In genomic region chr4:53380221-53380620, GRCh38 we compare ENCODE assay signal across 15 cellular contexts. TPM values are rescaled to one million over a fixed set of nuclear protein-coding genes. Genes with fewer than 3 reads are reported as not detected.
DNase-seq lines count a peak whose midpoint lies in the region; ATAC-seq and TF ChIP-seq lines count a peak whose summit lies in the region.
"Had no signal": no experiment of that assay in that cellular context is flagged by ENCODE, and none has a peak within 500 bp of the region (broad histone marks: within the 10 kb centered on the region; RNA-seq: fewer than 3 reads in every experiment).

No MANE protein-coding gene starts in this region.

- no peak for TF ChIP-seq CTCF in HFF-Myc (IDR thresholded peaks at IDR 0.05; ENCODE audit: low read depth, low read length, missing control alignments)

- no peaks in the 10 kb centered on the region for H3K27me3 Mint-ChIP-seq in activated CD4-positive, alpha-beta T cell treated with anti-CD3 and anti-CD28 coated beads, Interleukin-2, amount 10 ng/mL, durations not matched to agents 24 days and 14 days
- peaks cover 3% of the 10 kb centered on the region for H3K27me3 Mint-ChIP-seq in activated naive CD8-positive, alpha-beta T cell treated with anti-CD3 and anti-CD28 coated beads for 36 hours
- H3K27me3 Mint-ChIP-seq in naive thymus-derived CD8-positive, alpha-beta T cell = peaks cover 0 to 3% (median under 1%) of the 10 kb centered on the region in 5 donors
- peaks cover 0 to under 1% of the 10 kb centered on the region in 2 donors for H3K27me3 Mint-ChIP-seq in stimulated activated naive B cell treated with anti-CD40 and anti-IgM and Interleukin-4, amounts not matched to agents 10 μg/mL and 1 μg/mL and 100 μg/mL, for 72 hours

- no peak for ATAC-seq in naive thymus-derived CD8-positive, alpha-beta T cell
- ATAC-seq in GM19023 (IDR thresholded peaks at IDR 0.05; ENCODE audit: unreplicated experiment) = no peak
- no peak for ATAC-seq in stimulated activated naive B cell treated with anti-CD40 and anti-IgM and Interleukin-4, amounts not matched to agents 10 μg/mL and 1 μg/mL and 100 μg/mL, for 72 hours (replicated peaks)
- ATAC-seq: lower lobe of right lung had no signal

- no peaks in the 10 kb centered on the region for H3K9me3 Mint-ChIP-seq in activated CD4-positive, alpha-beta T cell treated with anti-CD3 and anti-CD28 coated beads, Interleukin-2, amount 10 ng/mL, durations not matched to agents 24 days and 14 days
- H3K9me3 Mint-ChIP-seq in activated naive CD8-positive, alpha-beta T cell treated with anti-CD3 and anti-CD28 coated beads for 36 hours = no peaks in the 10 kb centered on the region
- no peaks in the 10 kb centered on the region for H3K9me3 Mint-ChIP-seq in naive thymus-derived CD8-positive, alpha-beta T cell
- H3K9me3 Mint-ChIP-seq in stimulated activated naive B cell treated with anti-CD40 and anti-IgM and Interleukin-4, amounts not matched to agents 10 μg/mL and 1 μg/mL and 100 μg/mL, for 72 hours = no peaks in the 10 kb centered on the region
- H3K9me3 Mint-ChIP-seq: neural crest cell had no signal

- no peak for DNase-seq in activated CD4-positive, alpha-beta T cell treated with anti-CD3 and anti-CD28 coated beads, Interleukin-2, amount 10 ng/mL, durations not matched to agents 24 days and 14 days
- DNase-seq in activated CD4-positive, alpha-beta T cell treated with anti-CD3 and anti-CD28 coated beads for 4 hours = no peak
- DNase-seq in HFF-Myc (ENCODE audit: extremely low read depth, low read depth) = no peak
- DNase-seq in activated naive CD8-positive, alpha-beta T cell treated with anti-CD3 and anti-CD28 coated beads for 36 hours = no peak
- no peak for DNase-seq in naive thymus-derived CD8-positive, alpha-beta T cell
- DNase-seq in NCI-H146 treated with DMSO at 0.1 percent for 48 hours (lab: John Stamatoyannopoulos, UW; ENCODE audit: unreplicated experiment) = no peak
- no peak for DNase-seq in stimulated activated naive B cell treated with anti-CD40 and anti-IgM and Interleukin-4, amounts not matched to agents 10 μg/mL and 1 μg/mL and 100 μg/mL, for 72 hours
- DNase-seq: activated CD4-positive, alpha-beta T cell treated with anti-CD3 and anti-CD28 coated beads, Interleukin-2, amount 50 U/mL, for 48 hours; CD8-positive, alpha-beta memory T cell; lower lobe of right lung; NCI-H1694; NCI-H446 treated with DMSO at 0.1 percent for 48 hours; OCI-M1 had no signal

- intact Hi-C loops in activated CD4-positive, alpha-beta T cell treated with anti-CD3 and anti-CD28 coated beads, Interleukin-2, amount 10 ng/mL, durations not matched to agents 24 days and 14 days (cut with micrococcal nuclease) = no loop called here

- peak overlapping the region; percentile 66 for H3K4me3 Mint-ChIP-seq in activated CD4-positive, alpha-beta T cell treated with anti-CD3 and anti-CD28 coated beads, Interleukin-2, amount 10 ng/mL, durations not matched to agents 24 days and 14 days
- H3K4me3 Mint-ChIP-seq in activated naive CD8-positive, alpha-beta T cell treated with anti-CD3 and anti-CD28 coated beads for 36 hours = peak overlapping the region; percentile 51
- H3K4me3 Mint-ChIP-seq in naive thymus-derived CD8-positive, alpha-beta T cell = peak overlapping the region in 6 of 10 donors; percentile 40 to 100 (median 72)
- no peak overlapping the region for H3K4me3 Mint-ChIP-seq in stimulated activated naive B cell treated with anti-CD40 and anti-IgM and Interleukin-4, amounts not matched to agents 10 μg/mL and 1 μg/mL and 100 μg/mL, for 72 hours

- POLR2A ChIA-PET in naive thymus-derived CD8-positive, alpha-beta T cell (lab: Charles Lee) = no interaction called here

- H3K36me3 Mint-ChIP-seq in activated CD4-positive, alpha-beta T cell treated with anti-CD3 and anti-CD28 coated beads, Interleukin-2, amount 10 ng/mL, durations not matched to agents 24 days and 14 days (ENCODE audit: low read depth) = peaks cover 31% of the 10 kb centered on the region
- H3K36me3 Mint-ChIP-seq in activated naive CD8-positive, alpha-beta T cell treated with anti-CD3 and anti-CD28 coated beads for 36 hours = peaks cover 24% of the 10 kb centered on the region
- H3K36me3 Mint-ChIP-seq in naive thymus-derived CD8-positive, alpha-beta T cell = peaks cover 0 to 41% (median 3%) of the 10 kb centered on the region in 3 donors
- peaks cover 21 to 26% of the 10 kb centered on the region in 2 donors for H3K36me3 Mint-ChIP-seq in stimulated activated naive B cell treated with anti-CD40 and anti-IgM and Interleukin-4, amounts not matched to agents 10 μg/mL and 1 μg/mL and 100 μg/mL, for 72 hours

- peak overlapping the region; percentile 80 for H3K4me3 ChIP-seq in HFF-Myc (replicated peaks; ENCODE audit: low read depth, low read length)
- H3K4me3 ChIP-seq: lower lobe of right lung had no signal

- no peak overlapping the region for H3K27ac Mint-ChIP-seq in activated CD4-positive, alpha-beta T cell treated with anti-CD3 and anti-CD28 coated beads, Interleukin-2, amount 10 ng/mL, durations not matched to agents 24 days and 14 days
- no peak overlapping the region for H3K27ac Mint-ChIP-seq in activated naive CD8-positive, alpha-beta T cell treated with anti-CD3 and anti-CD28 coated beads for 36 hours
- H3K27ac Mint-ChIP-seq in naive thymus-derived CD8-positive, alpha-beta T cell = no peak overlapping the region
- H3K27ac Mint-ChIP-seq in stimulated activated naive B cell treated with anti-CD40 and anti-IgM and Interleukin-4, amounts not matched to agents 10 μg/mL and 1 μg/mL and 100 μg/mL, for 72 hours = no peak overlapping the region

- peaks cover 26% of the 10 kb centered on the region for H3K4me1 Mint-ChIP-seq in activated CD4-positive, alpha-beta T cell treated with anti-CD3 and anti-CD28 coated beads, Interleukin-2, amount 10 ng/mL, durations not matched to agents 24 days and 14 days
- H3K4me1 Mint-ChIP-seq in activated naive CD8-positive, alpha-beta T cell treated with anti-CD3 and anti-CD28 coated beads for 36 hours = peaks cover 30% of the 10 kb centered on the region
- peaks cover 13 to 48% (median 41%) of the 10 kb centered on the region in 4 donors for H3K4me1 Mint-ChIP-seq in naive thymus-derived CD8-positive, alpha-beta T cell
- peaks cover 13 to 34% of the 10 kb centered on the region in 2 donors for H3K4me1 Mint-ChIP-seq in stimulated activated naive B cell treated with anti-CD40 and anti-IgM and Interleukin-4, amounts not matched to agents 10 μg/mL and 1 μg/mL and 100 μg/mL, for 72 hours

RNA-seq across cellular contexts. Expression of gene FIP1L1, which starts 2.8 kb away (rescaled TPM):
- 111 and 114 TPM in 2 replicates for total RNA-seq in activated CD4-positive, alpha-beta T cell treated with anti-CD3 and anti-CD28 coated beads, Interleukin-2, amount 10 ng/mL, durations not matched to agents 24 days and 14 days
- total RNA-seq in activated naive CD8-positive, alpha-beta T cell treated with anti-CD3 and anti-CD28 coated beads for 36 hours = 10 to 100 TPM; 76.6 to 82.3 TPM
- 10 to 100 TPM; 88.0 to 91.7 TPM for total RNA-seq in naive thymus-derived CD8-positive, alpha-beta T cell
- 10 to 100 TPM; 55.3 to 72.2 (median 65.7) TPM for polyA plus RNA-seq in naive thymus-derived CD8-positive, alpha-beta T cell

RNA-seq across cellular contexts. Expression of gene SCFD2, which starts 14.4 kb away (rescaled TPM):
- 35.0 and 39.9 TPM in 2 replicates for total RNA-seq in activated CD4-positive, alpha-beta T cell treated with anti-CD3 and anti-CD28 coated beads, Interleukin-2, amount 10 ng/mL, durations not matched to agents 24 days and 14 days
- 10 to 100 TPM; 21.9 to 23.7 TPM for total RNA-seq in activated naive CD8-positive, alpha-beta T cell treated with anti-CD3 and anti-CD28 coated beads for 36 hours
- total RNA-seq in naive thymus-derived CD8-positive, alpha-beta T cell = 10 to 100 TPM; 14.3 to 14.8 TPM
- 10 to 100 TPM; 17.2 to 21.7 (median 18.9) TPM for polyA plus RNA-seq in naive thymus-derived CD8-positive, alpha-beta T cell

Comparison
In these comparisons a context has a peak if more than half of its experiments do, and no peak if none do; other contexts are left out.
1. H3K4me3 Mint-ChIP-seq: peak in activated CD4-positive, alpha-beta T cell treated with anti-CD3 and anti-CD28 coated beads, Interleukin-2, amount 10 ng/mL, durations not matched to agents 24 days and 14 days (single experiment), activated naive CD8-positive, alpha-beta T cell treated with anti-CD3 and anti-CD28 coated beads for 36 hours (single experiment) and naive thymus-derived CD8-positive, alpha-beta T cell (6 of 10); none in stimulated activated naive B cell treated with anti-CD40 and anti-IgM and Interleukin-4, amounts not matched to agents 10 μg/mL and 1 μg/mL and 100 μg/mL, for 72 hours (0 of 2).